Comparison of ENCODE assay signal across 9 cellular contexts in the genomic region with DNA sequence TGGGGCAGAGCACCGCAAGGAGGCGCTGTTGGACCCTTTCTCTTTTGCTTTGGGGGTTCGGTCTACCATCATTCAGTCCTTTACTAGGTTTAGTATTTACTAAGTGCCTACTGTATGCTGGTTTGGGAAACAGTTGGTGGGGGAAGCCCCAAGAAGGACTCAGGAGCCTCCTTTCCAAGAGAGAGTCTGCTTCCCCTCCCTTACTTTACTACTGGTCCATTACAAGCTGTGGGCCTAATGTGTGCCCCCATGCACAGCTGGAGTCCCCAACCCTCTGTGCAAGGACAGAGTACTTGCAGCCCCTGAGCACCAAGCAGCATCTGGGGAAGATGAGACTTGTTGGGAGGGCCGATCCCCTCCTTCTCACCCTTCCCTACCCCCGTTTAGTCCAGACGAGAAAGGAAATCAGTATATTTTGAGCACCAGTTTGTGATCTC. TPM values are rescaled to one million over a fixed set of nuclear protein-coding genes. Genes with fewer than 3 reads are reported as not detected.
DNase-seq lines count a peak whose midpoint lies in the region; ATAC-seq and TF ChIP-seq lines count a peak whose summit lies in the region.
"Had no signal": no experiment of that assay in that cellular context is flagged by ENCODE, and none has a peak within 500 bp of the region (broad histone marks: within the 10 kb centered on the region; RNA-seq: fewer than 3 reads in every experiment).

No MANE protein-coding gene starts in this region.

- H3K4me3 ChIP-seq in GM23338 (peak overlapping the region; percentile 96), MM.1S (ENCODE audit: low read length) (peak overlapping the region; percentile 100), esophagus (ENCODE audit: low read depth in 1 of 2, low read length in 2 of 2) (peak overlapping the region; percentile 63 to 72), neuron (ENCODE audit: low read length) (peak overlapping the region; percentile 72)

- H3K79me2 ChIP-seq in GM23338 (replicated peaks; ENCODE audit: insufficient read depth) (peaks cover 20% of the 10 kb centered on the region), MM.1S (ENCODE audit: low read length) (peaks cover 37% of the 10 kb centered on the region)

- 0 out of 2 replicates have a peak overlapping the region, but pooled peaks have one; percentile 8 for H2AFZ ChIP-seq in GM23338
- peak overlapping the region; percentile 99 for H2AFZ ChIP-seq in MM.1S (ENCODE audit: low read length)
- peak overlapping the region; percentile 84 for H2AFZ ChIP-seq in neuron (ENCODE audit: low read depth, low read length)

- peaks cover 31% of the 10 kb centered on the region for H3K4me1 Mint-ChIP-seq in GM23338
- peaks cover 27% of the 10 kb centered on the region for H3K4me1 Mint-ChIP-seq in activated CD4-positive, alpha-beta memory T cell treated with anti-CD3 and anti-CD28 coated beads, Interleukin-2, amount 10 ng/mL, durations not matched to agents 7 days and 5 days
- H3K4me1 Mint-ChIP-seq in type B pancreatic cell (ENCODE audit: unreplicated experiment), result peaks cover 37% of the 10 kb centered on the region

- DNase-seq in GM04504 (ENCODE audit: low read depth), result peak; percentile 54
- peak; percentile 93 for DNase-seq in GM23338 (ENCODE audit: low spot score)
- DNase-seq in MM.1S, result peak; percentile 85
- peak; percentile 89 for DNase-seq in activated CD4-positive, alpha-beta memory T cell treated with anti-CD3 and anti-CD28 coated beads, Interleukin-2, amount 10 ng/mL, durations not matched to agents 7 days and 5 days
- DNase-seq in type B pancreatic cell (ENCODE audit: extremely low spot score, unreplicated experiment), result peak; percentile 91
- no peak for DNase-seq in iPS-NIHi7 (ENCODE audit: extremely low spot score)

- ATAC-seq in GM23338, result peak; percentile 33

- peak overlapping the region; percentile 89 for H3K27ac ChIP-seq in GM23338 (ENCODE audit: low read depth)
- peak overlapping the region; percentile 50; the same call in 1 of the 2 replicates for H3K27ac ChIP-seq in MM.1S (ENCODE audit: low read length)
- peak overlapping the region; percentile 23 to 82 for H3K27ac ChIP-seq in esophagus (ENCODE audit: low read depth in 2 of 2, low read length in 1 of 2)

- WGBS in esophagus, 2 donors, result 32 to 36% methylated on average over 6 of the region's 6 CpGs

- H4K20me1 ChIP-seq in GM23338 (replicated peaks; ENCODE audit: insufficient read depth) (no peaks in the 10 kb centered on the region), MM.1S (ENCODE audit: insufficient read depth, low read length) (no peaks in the 10 kb centered on the region)

- H3F3A ChIP-seq in GM23338 (replicated peaks; ENCODE audit: low read depth) (peaks cover 16% of the 10 kb centered on the region), MM.1S (ENCODE audit: insufficient read depth, low read length) (peaks cover 8% of the 10 kb centered on the region; the same call in 1 of the 2 replicates)

- H3K4me2 ChIP-seq in GM23338, result peak overlapping the region; percentile 93
- peak overlapping the region; percentile 87 for H3K4me2 ChIP-seq in MM.1S (ENCODE audit: low read depth, low read length)

- POLR2A ChIA-PET in activated CD4-positive, alpha-beta memory T cell treated with anti-CD3 and anti-CD28 coated beads, Interleukin-2, amount 10 ng/mL, durations not matched to agents 7 days and 5 days (lab: Charles Lee), result interaction anchor here (1.0 to 2.2 kb wide), 14 partner anchors 21 to 1010 kb away, joined by 3 to 15 read pairs (median 5); a partner anchor contains a TSS

- H3K4me3 Mint-ChIP-seq in GM23338, result peak overlapping the region; percentile 94
- H3K4me3 Mint-ChIP-seq in activated CD4-positive, alpha-beta memory T cell treated with anti-CD3 and anti-CD28 coated beads, Interleukin-2, amount 10 ng/mL, durations not matched to agents 7 days and 5 days, result peak overlapping the region; percentile 99
- H3K4me3 Mint-ChIP-seq in type B pancreatic cell, result peak overlapping the region; percentile 99

- H3K4me1 ChIP-seq in GM23338 (ENCODE audit: insufficient read depth), result peaks cover 23% of the 10 kb centered on the region
- no peaks in the 10 kb centered on the region; the same call in 1 of the 2 replicates for H3K4me1 ChIP-seq in MM.1S (ENCODE audit: low read length)
- peaks cover 0 to 6% of the 10 kb centered on the region in 2 donors for H3K4me1 ChIP-seq in esophagus (ENCODE audit: control insufficient read depth in 2 of 2, insufficient read depth in 2 of 2, low read length in 1 of 2)
- peaks cover 30% of the 10 kb centered on the region for H3K4me1 ChIP-seq in neuron (ENCODE audit: insufficient read depth, low read length)

- TF ChIP-seq CTCF in GM23338 (conservative IDR thresholded peaks at IDR 0.05; ENCODE audit: low read depth in 2 of 2) (peak in 1 of 2 experiments; percentile 96), MM.1S (IDR thresholded peaks at IDR 0.05; ENCODE audit: low read length) (peak; percentile 92; the same call in 1 of the 2 replicates), type B pancreatic cell (conservative IDR thresholded peaks at IDR 0.05) (peak; percentile 98)

- CTCF ChIA-PET in activated CD4-positive, alpha-beta memory T cell treated with anti-CD3 and anti-CD28 coated beads, Interleukin-2, amount 10 ng/mL, durations not matched to agents 7 days and 5 days (lab: Charles Lee), result interaction anchor here (0.8 to 7.4 kb wide), 22 partner anchors 9 to 232 kb away, joined by 3 to 206 read pairs (median 4); a partner anchor contains a TSS

- H3K36me3 Mint-ChIP-seq in GM23338 (ENCODE audit: low read depth) (no peaks in the 10 kb centered on the region; the same call in 2 of the 3 replicates), type B pancreatic cell (no peaks in the 10 kb centered on the region)
- peaks cover 34% of the 10 kb centered on the region for H3K36me3 Mint-ChIP-seq in activated CD4-positive, alpha-beta memory T cell treated with anti-CD3 and anti-CD28 coated beads, Interleukin-2, amount 10 ng/mL, durations not matched to agents 7 days and 5 days (ENCODE audit: low read depth)

- H3K9me3 ChIP-seq in MM.1S (replicated peaks; ENCODE audit: insufficient read depth, low read length) (no peaks in the 10 kb centered on the region), esophagus (ENCODE audit: control insufficient read depth in 2 of 2, insufficient read depth in 1 of 2, low read depth in 1 of 2, low read length in 1 of 2) (no peaks in the 10 kb centered on the region), neuron (ENCODE audit: low read length) (no peaks in the 10 kb centered on the region)

- H3K27me3 Mint-ChIP-seq in GM23338 (ENCODE audit: insufficient read depth, low read depth, poor library complexity) (peaks cover 10% of the 10 kb centered on the region), type B pancreatic cell (no peaks in the 10 kb centered on the region)
- no peaks in the 10 kb centered on the region for H3K27me3 Mint-ChIP-seq in activated CD4-positive, alpha-beta memory T cell treated with anti-CD3 and anti-CD28 coated beads, Interleukin-2, amount 10 ng/mL, durations not matched to agents 7 days and 5 days

- H3K36me3 ChIP-seq in GM23338 (ENCODE audit: insufficient read depth), result no peaks in the 10 kb centered on the region
- no peaks in the 10 kb centered on the region for H3K36me3 ChIP-seq in MM.1S (replicated peaks; ENCODE audit: insufficient read depth, low read length)
- no peaks in the 10 kb centered on the region for H3K36me3 ChIP-seq in esophagus (ENCODE audit: control insufficient read depth in 2 of 2, insufficient read depth in 2 of 2, low read length in 1 of 2)
- no peaks in the 10 kb centered on the region for H3K36me3 ChIP-seq in neuron (ENCODE audit: insufficient read depth, low read length)

- no peaks in the 10 kb centered on the region for H3K9me2 ChIP-seq in GM23338 (ENCODE audit: insufficient read depth)
- no peaks in the 10 kb centered on the region for H3K9me2 ChIP-seq in MM.1S (replicated peaks; ENCODE audit: insufficient read depth, low read length)

- H3K27me3 ChIP-seq in GM23338 (ENCODE audit: insufficient read depth) (no peaks in the 10 kb centered on the region), MM.1S (replicated peaks; ENCODE audit: insufficient read depth, low read length) (no peaks in the 10 kb centered on the region), esophagus (ENCODE audit: control insufficient read depth in 1 of 2, insufficient read depth in 2 of 2, low read length in 2 of 2) (no peaks in the 10 kb centered on the region), neuron (ENCODE audit: insufficient read depth, low read length) (no peaks in the 10 kb centered on the region)

- H3K27ac Mint-ChIP-seq in GM23338, result peak overlapping the region; percentile 93
- peak overlapping the region; percentile 98 for H3K27ac Mint-ChIP-seq in activated CD4-positive, alpha-beta memory T cell treated with anti-CD3 and anti-CD28 coated beads, Interleukin-2, amount 10 ng/mL, durations not matched to agents 7 days and 5 days
- peak overlapping the region; percentile 92 for H3K27ac Mint-ChIP-seq in type B pancreatic cell

- peak overlapping the region; percentile 77 for H3K9ac ChIP-seq in MM.1S (ENCODE audit: low read length)

- H3K9me3 Mint-ChIP-seq in GM23338, result no peaks in the 10 kb centered on the region
- H3K9me3 Mint-ChIP-seq in activated CD4-positive, alpha-beta memory T cell treated with anti-CD3 and anti-CD28 coated beads, Interleukin-2, amount 10 ng/mL, durations not matched to agents 7 days and 5 days, result no peaks in the 10 kb centered on the region
- H3K9me3 Mint-ChIP-seq in type B pancreatic cell, result no peaks in the 10 kb centered on the region

RNA-seq across cellular contexts. Expression of a gene that starts 0.9 kb away (rescaled TPM):
- total RNA-seq in GM23338 (2014; rRNA removed; shearing (Covaris generic)), result 42.2 and 52.0 TPM in 2 replicates
- polyA plus RNA-seq in GM23338 (2016; fragmentation: Nextera tagmentation; extraction: Ambion mirVana) (46.0 and 46.5 TPM in 2 replicates), esophagus (10 to 100 TPM; 10.3 to 28.1 TPM)
- 100 to 1,000 TPM; 281 to 285 TPM for total RNA-seq in activated CD4-positive, alpha-beta memory T cell treated with anti-CD3 and anti-CD28 coated beads, Interleukin-2, amount 10 ng/mL, durations not matched to agents 7 days and 5 days
- 29.9 and 65.1 TPM in 2 replicates for total RNA-seq in type B pancreatic cell (ENCODE audit: low replicate concordance)

RNA-seq across cellular contexts. Expression of a gene that starts 29.1 kb away (rescaled TPM):
- total RNA-seq in GM23338 (2014; rRNA removed; shearing (Covaris generic)), result 40.8 and 42.3 TPM in 2 replicates
- polyA plus RNA-seq in GM23338 (2016; fragmentation: Nextera tagmentation; extraction: Ambion mirVana) (49.8 and 54.7 TPM in 2 replicates), esophagus (10 to 100 TPM; 36.5 to 99.3 TPM)
- under 1 TPM; 0.55 to 0.93 TPM for total RNA-seq in activated CD4-positive, alpha-beta memory T cell treated with anti-CD3 and anti-CD28 coated beads, Interleukin-2, amount 10 ng/mL, durations not matched to agents 7 days and 5 days
- total RNA-seq in type B pancreatic cell (ENCODE audit: low replicate concordance), result 58.5 and 74.7 TPM in 2 replicates
- total RNA-seq: pulmonary artery endothelial cell had no signal

RNA-seq across cellular contexts. Expression of a gene that starts 31.0 kb away (rescaled TPM):
- total RNA-seq in GM23338 (2014; rRNA removed; shearing (Covaris generic)), result 0.31 TPM in 1 of 2 replicates, not detected in the other
- polyA plus RNA-seq in GM23338 (2016; fragmentation: Nextera tagmentation; extraction: Ambion mirVana) (0.14 and 0.70 TPM in 2 replicates), esophagus (not detected)
- not detected for total RNA-seq in activated CD4-positive, alpha-beta memory T cell treated with anti-CD3 and anti-CD28 coated beads, Interleukin-2, amount 10 ng/mL, durations not matched to agents 7 days and 5 days
- not detected in 2 replicates for total RNA-seq in type B pancreatic cell (ENCODE audit: low replicate concordance)
- total RNA-seq: pulmonary artery endothelial cell had no signal

RNA-seq across cellular contexts. Expression of a gene that starts 37.8 kb away (rescaled TPM):
- total RNA-seq in GM23338 (2014; rRNA removed; shearing (Covaris generic)), result 59.1 and 75.8 TPM in 2 replicates
- polyA plus RNA-seq in GM23338 (2016; fragmentation: Nextera tagmentation; extraction: Ambion mirVana), result 193 and 194 TPM in 2 replicates
- total RNA-seq in activated CD4-positive, alpha-beta memory T cell treated with anti-CD3 and anti-CD28 coated beads, Interleukin-2, amount 10 ng/mL, durations not matched to agents 7 days and 5 days, result 10 to 100 TPM; 82.4 to 86.1 TPM
- polyA plus RNA-seq in esophagus, result 10 to 100 TPM; 38.8 to 61.6 TPM
- total RNA-seq in type B pancreatic cell (ENCODE audit: low replicate concordance), result 57.9 and 64.2 TPM in 2 replicates

RNA-seq across cellular contexts. Expression of a gene that starts 52.8 kb away (rescaled TPM):
- total RNA-seq in GM23338 (2014; rRNA removed; shearing (Covaris generic)), result 49.7 and 49.8 TPM in 2 replicates
- polyA plus RNA-seq in GM23338 (2016; fragmentation: Nextera tagmentation; extraction: Ambion mirVana) (19.6 and 19.7 TPM in 2 replicates), esophagus (1 to 10 TPM; 2.5 to 3.7 TPM)
- total RNA-seq in activated CD4-positive, alpha-beta memory T cell treated with anti-CD3 and anti-CD28 coated beads, Interleukin-2, amount 10 ng/mL, durations not matched to agents 7 days and 5 days, result 10 to 100 TPM; 29.9 to 31.7 TPM
- total RNA-seq in type B pancreatic cell (ENCODE audit: low replicate concordance), result 19.0 and 20.8 TPM in 2 replicates

Comparison
In these comparisons a context has a peak if more than half of its experiments do, and no peak if none do; other contexts are left out.
1. H2AFZ ChIP-seq: peak in every context shown above with its lines; median percentile 99 in MM.1S; 84 in neuron; 8 in GM23338.
2. RNA of a gene that starts 29.1 kb away (total RNA-seq): 58.5 to 74.7 TPM in type B pancreatic cell and 40.8 to 42.3 TPM in GM23338; 0.55 to 0.93 TPM in activated CD4-positive, alpha-beta memory T cell treated with anti-CD3 and anti-CD28 coated beads, Interleukin-2, amount 10 ng/mL, durations not matched to agents 7 days and 5 days; every median in the first group is over 10 times any median in the second.
3. Peak in every context shown above with its lines, with median percentiles within 50 percentile points of each other: H3K27ac ChIP-seq, H3K4me3 ChIP-seq, H3K27ac Mint-ChIP-seq and H3K4me3 Mint-ChIP-seq.